Comparison of ENCODE assay signal across 24 cellular contexts in the genomic region with DNA sequence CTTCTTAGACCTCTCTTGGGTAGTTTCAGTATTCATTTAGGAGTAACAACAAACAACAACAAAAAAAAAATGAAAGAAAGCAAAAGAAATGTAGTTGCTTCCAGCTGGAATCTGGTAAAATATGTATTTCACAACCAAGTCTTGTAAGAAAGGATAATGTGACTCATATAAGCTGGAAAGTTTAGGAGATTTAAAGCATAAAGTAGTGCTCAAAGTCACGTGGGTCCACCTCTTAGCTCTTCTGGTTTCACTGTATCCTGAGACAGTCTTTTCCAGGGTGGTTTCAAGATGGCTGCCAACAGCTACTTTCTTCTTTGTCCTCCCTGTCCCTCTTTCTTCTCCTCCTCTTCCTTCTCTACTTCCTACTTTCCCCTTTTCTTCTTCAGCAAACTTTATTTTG.
A peak's percentile ranks its signal among the peaks of the same experiment; 100 is the strongest.
DNase-seq lines count a peak whose midpoint lies in the region; ATAC-seq and TF ChIP-seq lines count a peak whose summit lies in the region.
"Had no signal": no experiment of that assay in that cellular context is flagged by ENCODE, and none has a peak within 500 bp of the region (broad histone marks: within the 10 kb centered on the region; RNA-seq: fewer than 3 reads in every experiment).

No MANE protein-coding gene starts in this region.

- H3K36me3 ChIP-seq in A673 (ENCODE audit: insufficient read depth, low read length, poor library complexity, severe bottlenecking) = no peaks in the 10 kb centered on the region
- H3K36me3 ChIP-seq: adrenal gland had no signal

- BruUV-seq in A673 (replicated peaks; lab: Mats Ljungman, UMichigan) = no TSS peak

- no peaks in the 10 kb centered on the region for H3K4me1 ChIP-seq in A673 (ENCODE audit: insufficient read depth, low read length, poor library complexity, severe bottlenecking)
- H3K4me1 ChIP-seq: adrenal gland, Caco-2 had no signal

- ATAC-seq in HG02840 (IDR thresholded peaks at IDR 0.05; ENCODE audit: low FRiP score, unreplicated experiment) = no peak
- ATAC-seq: activated T-helper 17 cell treated with anti-CD3 and anti-CD28 coated beads, Interleukin-2, amount 50 U/mL, for 72 hours; stimulated activated effector memory CD8-positive, alpha-beta T cell treated with anti-CD3 and anti-CD28 coated beads, Interleukin-12 subunit alpha, Interleukin-12 subunit beta, amount 100 ng/mL, for 72 hours had no signal

- no peak for TF ChIP-seq CTCF in A673 (conservative IDR thresholded peaks at IDR 0.05; ENCODE audit: low read depth, low read length)

- CTCF ChIA-PET in A673 (lab: Charles Lee) = no interaction called here

- intact Hi-C loops in A673 (cut with micrococcal nuclease; ENCODE audit: unreplicated experiment) = no loop called here

- no peak overlapping the region for H3K4me3 ChIP-seq in A673 (ENCODE audit: low read depth, low read length, poor library complexity, severe bottlenecking)
- H3K4me3 ChIP-seq: adrenal gland had no signal

- H3K9me3 ChIP-seq in A673 (ENCODE audit: low read depth, low read length, poor library complexity, severe bottlenecking) = peaks cover 10% of the 10 kb centered on the region
- H3K9me3 ChIP-seq: adrenal gland had no signal

- no peaks in the 10 kb centered on the region for H3K27me3 ChIP-seq in A673 (replicated peaks; ENCODE audit: insufficient read depth, low read depth, low read length, poor library complexity)
- H3K27me3 ChIP-seq: adrenal gland had no signal

- POLR2A ChIA-PET in A673 (lab: Charles Lee; ENCODE audit: low non-redundant PET) = no interaction called here

- DNase-seq in AG08395 (ENCODE audit: low spot score) (peak; percentile 41), HCEC 1CT (peak; percentile 81), amniotic epithelial cell (ENCODE audit: low read depth) (peak; percentile 88), hepatic stellate cell (ENCODE audit: low spot score) (peak; percentile 24), ACHN (no peak), A673 (ENCODE audit: low spot score) (no peak), NCI-H2171 (lab: John Stamatoyannopoulos, UW) (no peak)
- DNase-seq: activated CD8-positive, alpha-beta memory T cell treated with anti-CD3 and anti-CD28 coated beads for 24 hours; adrenal gland; AML-193; Caco-2; GF-D8; Kasumi-1; kidney glomerular epithelial cell; NCI-H2029 treated with DMSO at 0.1 percent for 48 hours; NCI-H524; occipital lobe; small intestine; SW 1271 had no signal

- in situ Hi-C loops in ACHN (cut with HindIII; ENCODE audit: low pct_ligation_motif_present, low pct_unique_long_range_greater_than_20kb, low sequenced_read_pairs) = no loop called here

- no peak overlapping the region for H3K27ac ChIP-seq in A673 (ENCODE audit: low read depth, low read length, poor library complexity, severe bottlenecking)
- H3K27ac ChIP-seq: adrenal gland, HL-60, VCaP had no signal

Comparison
In these comparisons a context has a peak if more than half of its experiments do, and no peak if none do; other contexts are left out.
1. DNase-seq: peak in AG08395 (single experiment), HCEC 1CT (single experiment), amniotic epithelial cell (single experiment) and hepatic stellate cell (single experiment); none in ACHN (single experiment), A673 (single experiment) and NCI-H2171 (single experiment).